Comparison of ENCODE assay signal across 8 cellular contexts in genomic region chr3:179563298-179563934, GRCh38. TPM values are rescaled to one million over a fixed set of nuclear protein-coding genes. Genes with fewer than 3 reads are reported as not detected.
DNase-seq lines count a peak whose midpoint lies in the region; ATAC-seq and TF ChIP-seq lines count a peak whose summit lies in the region.

No MANE protein-coding gene starts in this region.

- TF ChIP-seq CTCF in DND-41 (IDR thresholded peaks at IDR 0.05; ENCODE audit: borderline replicate concordance, extremely low read depth, low read length, poor library complexity, severe bottlenecking) (peak; percentile 46), fibroblast of villous mesenchyme (IDR thresholded peaks at IDR 0.05; ENCODE audit: insufficient read depth, low read depth, low read length) (peak; percentile 53)

- peaks cover 25% of the 10 kb centered on the region; the same call in 1 of the 2 replicates for H4K20me1 ChIP-seq in DND-41 (ENCODE audit: insufficient read depth, low read length)

- peak overlapping the region; percentile 89 for H3K9ac ChIP-seq in DND-41 (ENCODE audit: low read depth, low read length)
- peak overlapping the region; percentile 92 for H3K9ac ChIP-seq in HUES64 (ENCODE audit: low read depth, low read length)

- under 1% methylated on average over 38 of the region's 39 CpGs for WGBS in HUES64

- H3K9me3 ChIP-seq in DND-41 (ENCODE audit: insufficient read depth, low read length, severe bottlenecking) = no peaks in the 10 kb centered on the region
- H3K9me3 ChIP-seq in HUES64 (ENCODE audit: insufficient read depth, low read depth, low read length) = no peaks in the 10 kb centered on the region
- H3K9me3 ChIP-seq in neuron (ENCODE audit: low read length) = no peaks in the 10 kb centered on the region

- ATAC-seq in DND-41 (ENCODE audit: insufficient read depth, low read depth) (peak; percentile 39), GM21528 (IDR thresholded peaks at IDR 0.05; ENCODE audit: low FRiP score, unreplicated experiment) (peak; percentile 51)

- H3K4me3 ChIP-seq in DND-41 (ENCODE audit: low read depth in 1 of 2, low read length in 2 of 2) = peak overlapping the region; percentile 72 to 89
- peak overlapping the region; percentile 75 for H3K4me3 ChIP-seq in HUES64 (ENCODE audit: low read length)
- peak overlapping the region; percentile 90 for H3K4me3 ChIP-seq in fibroblast of villous mesenchyme (ENCODE audit: low read depth, low read length)
- peak overlapping the region; percentile 90 for H3K4me3 ChIP-seq in neuron (ENCODE audit: low read length)

- peak overlapping the region; percentile 94 for H2AFZ ChIP-seq in DND-41 (ENCODE audit: low read depth, low read length)
- no peak overlapping the region for H2AFZ ChIP-seq in neuron (ENCODE audit: low read depth, low read length)

- peaks cover 53% of the 10 kb centered on the region for H3K79me2 ChIP-seq in DND-41 (ENCODE audit: insufficient read depth, low read length)

- DNase-seq in DND-41 (peak; percentile 66), fibroblast of villous mesenchyme (ENCODE audit: low read depth) (peak; percentile 70), stromal cell of bone marrow (ENCODE audit: low read depth) (peak; percentile 31)
- peak; percentile 52 for DNase-seq in activated effector memory CD4-positive, alpha-beta T cell treated with Interleukin-2 at 50 U/mL for 16 hours

- H3K27ac ChIP-seq in DND-41 (ENCODE audit: low read length) (peak overlapping the region; percentile 81), HUES64 (ENCODE audit: low read depth, low read length) (peak overlapping the region; percentile 90; the same call in 1 of the 2 replicates)

- H3K4me2 ChIP-seq in DND-41 (ENCODE audit: insufficient read depth, low read length) = peak overlapping the region; percentile 77

- H3K27me3 ChIP-seq in DND-41 (ENCODE audit: insufficient read depth, low read length, poor library complexity) (no peaks in the 10 kb centered on the region), HUES64 (ENCODE audit: insufficient read depth, low read length) (no peaks in the 10 kb centered on the region), neuron (ENCODE audit: insufficient read depth, low read length) (no peaks in the 10 kb centered on the region)

- H3K36me3 ChIP-seq in DND-41 (ENCODE audit: insufficient read depth, low read length) (no peaks in the 10 kb centered on the region), HUES64 (ENCODE audit: insufficient read depth, low read length) (no peaks in the 10 kb centered on the region), neuron (ENCODE audit: insufficient read depth, low read length) (no peaks in the 10 kb centered on the region)

- TF ChIP-seq POLR2A in Raji (IDR thresholded peaks at IDR 0.05; ENCODE audit: insufficient read depth, low read depth, low read length) = peak; percentile 5

- peaks cover 43% of the 10 kb centered on the region for H3K4me1 ChIP-seq in DND-41 (ENCODE audit: insufficient read depth, low read length)
- H3K4me1 ChIP-seq in HUES64 (ENCODE audit: insufficient read depth, low read length) = peaks cover 9% of the 10 kb centered on the region; the same call in 1 of the 2 replicates
- H3K4me1 ChIP-seq in neuron (ENCODE audit: insufficient read depth, low read length) = peaks cover 11% of the 10 kb centered on the region

RNA-seq across cellular contexts. Expression of gene ACTL6A, which starts 0.7 kb away (rescaled TPM):
- polyA plus RNA-seq in HUES64 (2013, experiment 1 of 2) = 86.9 TPM
- 87.3 TPM for polyA plus RNA-seq in HUES64 (2013, experiment 2 of 2)
- 42.5 and 48.8 TPM in 2 replicates for total RNA-seq in fibroblast of villous mesenchyme

RNA-seq across cellular contexts. Expression of gene MRPL47, which starts 41.0 kb away (rescaled TPM):
- 85.2 TPM for polyA plus RNA-seq in HUES64 (2013, experiment 1 of 2)
- 86.5 TPM for polyA plus RNA-seq in HUES64 (2013, experiment 2 of 2)
- 45.7 and 53.5 TPM in 2 replicates for total RNA-seq in fibroblast of villous mesenchyme

RNA-seq across cellular contexts. Expression of gene NDUFB5, which starts 41.2 kb away (rescaled TPM):
- 72.4 TPM for polyA plus RNA-seq in HUES64 (2013, experiment 1 of 2)
- polyA plus RNA-seq in HUES64 (2013, experiment 2 of 2) = 94.7 TPM
- total RNA-seq in fibroblast of villous mesenchyme = 90.8 and 117 TPM in 2 replicates

Comparison
In these comparisons a context has a peak if more than half of its experiments do, and no peak if none do; other contexts are left out.
1. Peak in every context shown above with its lines: DNase-seq, ATAC-seq, H3K4me3 ChIP-seq and H3K27ac ChIP-seq.